ENCODE assay signal across 8 cellular contexts in the genomic region with DNA sequence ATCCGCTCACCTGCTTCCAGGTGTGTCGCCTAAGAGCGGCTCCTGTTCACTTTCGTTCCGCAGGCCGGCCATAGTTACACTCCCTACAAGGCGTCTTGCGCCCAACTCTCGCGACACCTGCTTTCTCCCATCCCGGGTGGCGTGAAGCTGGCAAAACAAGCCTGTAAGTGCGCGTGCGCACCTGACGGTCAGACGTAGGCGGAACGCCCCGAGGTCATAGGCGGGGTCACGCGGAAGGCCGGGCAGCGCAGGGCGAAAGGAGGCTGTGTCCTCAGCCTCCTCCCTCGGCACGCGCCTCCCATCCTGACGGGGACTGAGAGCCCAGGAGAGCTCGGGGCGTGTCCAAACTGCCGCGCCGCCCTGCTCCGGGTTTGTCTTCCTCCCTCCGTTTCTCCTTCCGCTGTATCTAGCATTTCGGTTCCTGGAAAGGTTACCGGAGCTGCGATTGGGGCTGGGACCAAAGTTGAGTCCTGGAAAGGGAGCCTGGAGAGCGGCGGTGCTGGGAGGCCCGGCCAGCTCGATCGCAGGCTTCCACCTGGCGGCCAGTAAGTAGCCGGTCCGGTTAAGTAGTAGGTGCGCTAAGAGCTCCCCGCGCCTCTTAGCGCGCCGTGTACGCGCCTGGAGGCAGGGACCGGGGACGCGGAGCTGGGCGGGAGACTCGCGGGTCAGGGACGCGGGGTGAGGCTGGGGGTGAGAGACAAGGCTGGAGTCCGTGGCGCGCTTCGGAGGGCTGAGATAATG.
A peak's percentile ranks its signal among the peaks of the same experiment; 100 is the strongest.
DNase-seq lines count a peak whose midpoint lies in the region; ATAC-seq lines count a peak whose summit lies in the region.

ABHD18 (plus strand) TSS at position 345 of the 741 bp plus-strand sequence. CDS start 17,550 bp downstream, outside the sequence.
MFSD8 (minus strand) TSS at position 112 of the 741 bp plus-strand sequence; CDS start at position 72, 40 bp downstream.

- peak; percentile 94 for ATAC-seq in GM19035 (IDR thresholded peaks at IDR 0.05; ENCODE audit: unreplicated experiment)
- peak; percentile 94 for ATAC-seq in HG03354 (IDR thresholded peaks at IDR 0.05; ENCODE audit: poor library complexity, severe bottlenecking, unreplicated experiment)
- ATAC-seq in central memory CD8-positive, alpha-beta T cell (replicated peaks; ENCODE audit: extremely low read depth, poor library complexity, severe bottlenecking): peak; percentile 86

- peak; percentile 95 to 97 for DNase-seq in AML-193 (lab: John Stamatoyannopoulos, UW)
- peak; percentile 85 to 98 for DNase-seq in NCI-H446 (lab: John Stamatoyannopoulos, UW)
- peak; percentile 99 for DNase-seq in activated CD4-positive, CD25-positive, alpha-beta regulatory T cell treated with anti-CD3 and anti-CD28 coated beads, Interleukin-2, amount 50 U/mL, for 16 hours (ENCODE audit: low read depth, low spot score)
- DNase-seq in central memory CD8-positive, alpha-beta T cell (ENCODE audit: low spot score in 2 of 2): peak; percentile 96 to 98
- peak; percentile 94 for DNase-seq in inferior parietal cortex (ENCODE audit: extremely low spot score)
- DNase-seq in stimulated activated CD4-positive, alpha-beta T cell treated with anti-CD3 and anti-CD28 coated beads, Interleukin-12 subunit alpha, Interleukin-12 subunit beta, amount 100 ng/mL, for 24 hours (ENCODE audit: low read depth in 2 of 2): peak; percentile 98 to 99

- H3K36me3 Mint-ChIP-seq in central memory CD8-positive, alpha-beta T cell (ENCODE audit: insufficient read depth): peaks cover 27% of the 10 kb centered on the region

- no peaks in the 10 kb centered on the region for H3K9me3 Mint-ChIP-seq in central memory CD8-positive, alpha-beta T cell

- H3K4me1 Mint-ChIP-seq in central memory CD8-positive, alpha-beta T cell: peaks cover 39% of the 10 kb centered on the region

- H3K4me3 Mint-ChIP-seq in central memory CD8-positive, alpha-beta T cell: peak within 1 kb of the TSS; percentile 90

- peak within 1 kb of the TSS; percentile 92 for H3K27ac Mint-ChIP-seq in central memory CD8-positive, alpha-beta T cell (ENCODE audit: low read depth)

- no peaks in the 10 kb centered on the region for H3K27me3 Mint-ChIP-seq in central memory CD8-positive, alpha-beta T cell

Comparison
In these comparisons a context has a peak if more than half of its experiments do, and no peak if none do; other contexts are left out.
1. Peak in every context shown above with its lines: DNase-seq and ATAC-seq.